ENCODE assay signal across 23 cellular contexts in genomic region chr10:127462643-127463295, GRCh38.
DNase-seq lines count a peak whose midpoint lies in the region; ATAC-seq and TF ChIP-seq lines count a peak whose summit lies in the region.
"Had no signal": no experiment of that assay in that cellular context is flagged by ENCODE, and none has a peak within 500 bp of the region (broad histone marks: within the 10 kb centered on the region; RNA-seq: fewer than 3 reads in every experiment).

No MANE protein-coding gene starts in this region.

- ATAC-seq in left colon (peak; percentile 35), HG03196 (IDR thresholded peaks at IDR 0.05; ENCODE audit: unreplicated experiment) (no peak)
- ATAC-seq: A549; CD8-positive, alpha-beta T cell; psoas muscle; T-cell had no signal

- WGBS in esophagus squamous epithelium, 2 donors = 35 to 37% methylated on average over 5 of the region's 5 CpGs

- H3K36me3 ChIP-seq in esophagus squamous epithelium = no peaks in the 10 kb centered on the region
- H3K36me3 ChIP-seq: Peyer's patch, SJCRH30 had no signal

- intact Hi-C loops in left colon (cut with DNase I, micrococcal nuclease) = no loop called here
- intact Hi-C loops in esophagus squamous epithelium (cut with DNase I) = no loop called here

- H3K27me3 ChIP-seq in esophagus squamous epithelium = peaks cover 0 to 8% (median 0%) of the 10 kb centered on the region in 4 donors
- H3K27me3 ChIP-seq: Peyer's patch, SJCRH30 had no signal

- TF ChIP-seq CTCF in esophagus squamous epithelium (IDR thresholded peaks at IDR 0.05) = no peak

- H3K4me1 ChIP-seq in esophagus squamous epithelium = no peaks in the 10 kb centered on the region
- H3K4me1 ChIP-seq: A549, Peyer's patch, psoas muscle, SJCRH30 had no signal

- DNase-seq in NCI-H2196 (lab: John Stamatoyannopoulos, UW; ENCODE audit: unreplicated experiment) (peak; percentile 32), NCI-H2196 treated with DMSO at 0.1 percent for 48 hours (lab: John Stamatoyannopoulos, UW; ENCODE audit: unreplicated experiment) (no peak), NCI-H1105 treated with DMSO at 0.1 percent for 48 hours (lab: John Stamatoyannopoulos, UW) (peak; percentile 68), NCI-H345 (lab: John Stamatoyannopoulos, UW) (peak; percentile 82), left colon (peak in 1 of 2 donors; percentile 53), mucosa of gallbladder (ENCODE audit: low spot score) (no peak), esophagus squamous epithelium (lab: John Stamatoyannopoulos, UW) (no peak)
- DNase-seq: activated CD4-positive, alpha-beta T cell treated with anti-CD3 and anti-CD28 coated beads for 1 hour; activated effector memory CD4-positive, alpha-beta T cell treated with anti-CD3 and anti-CD28 coated beads, Interleukin-2, amount 50 U/mL, for 16 hours; activated naive CD8-positive, alpha-beta T cell treated with anti-CD3 and anti-CD28 coated beads, Interleukin-2, amount 10 ng/mL, durations not matched to agents 7 days and 5 days; CD8-positive, alpha-beta T cell; central memory CD4-positive, alpha-beta T cell; GOT3; KBM-7; mesenchymal stem cell; Peyer's patch; psoas muscle; SJCRH30; T-cell; trophoblast cell had no signal

- no peaks in the 10 kb centered on the region for H3K9me3 ChIP-seq in esophagus squamous epithelium
- H3K9me3 ChIP-seq: Peyer's patch, psoas muscle, SJCRH30 had no signal

- no peak overlapping the region for H3K4me3 ChIP-seq in esophagus squamous epithelium
- H3K4me3 ChIP-seq: A549, Peyer's patch, psoas muscle, SJCRH30, skin epidermis had no signal

- H3K27ac ChIP-seq in esophagus squamous epithelium = no peak overlapping the region
- H3K27ac ChIP-seq: A549, Peyer's patch, psoas muscle, SJCRH30, skin epidermis had no signal

- TF ChIP-seq POLR2A in esophagus squamous epithelium (IDR thresholded peaks at IDR 0.05) = no peak

Comparison
In these comparisons a context has a peak if more than half of its experiments do, and no peak if none do; other contexts are left out.
1. DNase-seq: peak in NCI-H2196 (single experiment), NCI-H1105 treated with DMSO at 0.1 percent for 48 hours (single experiment) and NCI-H345 (single experiment); none in NCI-H2196 treated with DMSO at 0.1 percent for 48 hours (single experiment), mucosa of gallbladder (single experiment) and esophagus squamous epithelium (single experiment).